ENCODE assay signal across 12 cellular contexts in genomic region chr2:54671875-54672586, GRCh38. TPM values are rescaled to one million over a fixed set of nuclear protein-coding genes. Genes with fewer than 3 reads are reported as not detected.
DNase-seq lines count a peak whose midpoint lies in the region; ATAC-seq and TF ChIP-seq lines count a peak whose summit lies in the region.
"Had no signal": no experiment of that assay in that cellular context is flagged by ENCODE, and none has a peak within 500 bp of the region (broad histone marks: within the 10 kb centered on the region; RNA-seq: fewer than 3 reads in every experiment).

No MANE protein-coding gene starts in this region.

- no peak for TF ChIP-seq CTCF in IMR-90 (conservative IDR thresholded peaks at IDR 0.05; ENCODE audit: low read depth, low read length)
- TF ChIP-seq CTCF in breast epithelium (IDR thresholded peaks at IDR 0.05), result no peak
- TF ChIP-seq CTCF in right lobe of liver (IDR thresholded peaks at IDR 0.05), result no peak
- no peak for TF ChIP-seq CTCF in thyroid gland (IDR thresholded peaks at IDR 0.05)

- H4K91ac ChIP-seq in IMR-90 (ENCODE audit: insufficient read depth, low read depth, low read length), result peak overlapping the region; percentile 36; the same call in 1 of the 2 replicates

- H4K8ac ChIP-seq in IMR-90 (ENCODE audit: low read depth in 2 of 2, low read length in 2 of 2), result 0 out of 4 replicates have a peak overlapping the region, but pooled peaks of 1 of the 2 experiments have one; percentile 30

- no peak for TF ChIP-seq RAD21 in IMR-90 (IDR thresholded peaks at IDR 0.05; ENCODE audit: low read length)

- peaks cover 19 to 41% (median 19%) of the 10 kb centered on the region in 3 donors for H3K36me3 Mint-ChIP-seq in CD8-positive, alpha-beta memory T cell

- H3K4ac ChIP-seq in IMR-90 (ENCODE audit: low read depth, low read length), result peak overlapping the region; percentile 53; the same call in 1 of the 2 replicates

- ATAC-seq in IMR-90 (ENCODE audit: low read depth) (peak; percentile 66), right lobe of liver (no peak), HG03521 (IDR thresholded peaks at IDR 0.05; ENCODE audit: unreplicated experiment) (no peak), GM19035 (IDR thresholded peaks at IDR 0.05; ENCODE audit: unreplicated experiment) (no peak)
- ATAC-seq: stimulated activated effector memory CD8-positive, alpha-beta T cell treated with anti-CD3 and anti-CD28 coated beads, Interleukin-12 subunit alpha, Interleukin-12 subunit beta, amount 100 ng/mL, for 72 hours had no signal

- H3K14ac ChIP-seq in IMR-90 (replicated peaks; ENCODE audit: low read depth, low read length), result no peak overlapping the region

- H3K36me3 ChIP-seq in IMR-90 (ENCODE audit: control insufficient read depth, insufficient read depth, low read length) (peaks cover 14% of the 10 kb centered on the region), breast epithelium (no peaks in the 10 kb centered on the region), right lobe of liver (peaks cover 0 to 11% (median 3%) of the 10 kb centered on the region in 4 donors), thyroid gland (peaks cover 8 to 17% of the 10 kb centered on the region in 2 donors)
- peaks cover 12% of the 10 kb centered on the region for H3K36me3 ChIP-seq in CD8-positive, alpha-beta memory T cell (ENCODE audit: insufficient read depth, low read length)

- H3K4me3 Mint-ChIP-seq in CD8-positive, alpha-beta memory T cell, result no peak overlapping the region
- H3K4me3 Mint-ChIP-seq: activated T-cell treated with anti-CD3 and anti-CD28 coated beads, Interleukin-2, amount 50 U/mL, for 24 hours; stimulated activated effector memory CD8-positive, alpha-beta T cell treated with anti-CD3 and anti-CD28 coated beads, Interleukin-12 subunit alpha, Interleukin-12 subunit beta, amount 100 ng/mL, for 72 hours had no signal

- POLR2A ChIA-PET in IMR-90 (lab: Charles Lee; ENCODE audit: unreplicated experiment), result no interaction called here
- POLR2A ChIA-PET in CD8-positive, alpha-beta memory T cell (lab: Charles Lee), result no interaction called here

- peak overlapping the region; percentile 81; the same call in 1 of the 2 replicates for H4K5ac ChIP-seq in IMR-90 (ENCODE audit: low read depth, low read length)

- H2AK9ac ChIP-seq in IMR-90 (replicated peaks; ENCODE audit: low read depth, low read length, poor library complexity), result no peak overlapping the region

- peak; percentile 82 for DNase-seq in IMR-90
- no peak for DNase-seq in breast epithelium (ENCODE audit: low spot score in 2 of 2)
- DNase-seq in right lobe of liver, result no peak
- no peak for DNase-seq in thyroid gland
- no peak for DNase-seq in CD8-positive, alpha-beta memory T cell
- DNase-seq: activated T-cell treated with anti-CD3 and anti-CD28 coated beads, Interleukin-2, amount 50 U/mL, for 24 hours; NCI-H2227 treated with DMSO at 0.1 percent for 48 hours; stimulated activated CD4-positive, alpha-beta T cell treated with anti-CD3 and anti-CD28 coated beads, Interleukin-4, amount 100 ng/mL, for 24 hours had no signal

- H2AFZ ChIP-seq in IMR-90 (replicated peaks; ENCODE audit: low read length, poor library complexity), result no peak overlapping the region

- TF ChIP-seq POLR2A in IMR-90 (IDR thresholded peaks at IDR 0.05; ENCODE audit: low read depth, low read length) (no peak), breast epithelium (IDR thresholded peaks at IDR 0.05) (no peak), right lobe of liver (IDR thresholded peaks at IDR 0.05) (no peak), thyroid gland (IDR thresholded peaks at IDR 0.05) (no peak)

- H3K27me3 ChIP-seq in IMR-90 (ENCODE audit: control insufficient read depth, insufficient read depth, low read length) (no peaks in the 10 kb centered on the region), breast epithelium (no peaks in the 10 kb centered on the region), right lobe of liver (no peaks in the 10 kb centered on the region), thyroid gland (no peaks in the 10 kb centered on the region)
- no peaks in the 10 kb centered on the region for H3K27me3 ChIP-seq in CD8-positive, alpha-beta memory T cell (ENCODE audit: insufficient read depth, low read length, poor library complexity, severe bottlenecking)

- no peak overlapping the region for H3K9ac ChIP-seq in IMR-90 (ENCODE audit: low read depth, low read length)

- H3K79me1 ChIP-seq in IMR-90 (ENCODE audit: low read depth in 1 of 2, low read length in 2 of 2), result peaks cover 7 to 28% of the 10 kb centered on the region in 2 experiments; a peak in 3 of 4 replicates

- H3K4me1 ChIP-seq in IMR-90 (ENCODE audit: control insufficient read depth, insufficient read depth, low read length), result peaks cover 19% of the 10 kb centered on the region
- peaks cover 4 to 27% of the 10 kb centered on the region in 2 donors for H3K4me1 ChIP-seq in breast epithelium
- peaks cover 0 to 40% (median 22%) of the 10 kb centered on the region in 4 donors for H3K4me1 ChIP-seq in right lobe of liver
- H3K4me1 ChIP-seq in thyroid gland, result peaks cover 58 to 72% of the 10 kb centered on the region in 2 donors
- no peaks in the 10 kb centered on the region for H3K4me1 ChIP-seq in CD8-positive, alpha-beta memory T cell (ENCODE audit: insufficient read depth, low read length)

- 0 out of 2 replicates have a peak overlapping the region, but pooled peaks have one; percentile 20 for H2AK5ac ChIP-seq in IMR-90 (ENCODE audit: low read depth, low read length)

- H3K27ac ChIP-seq in IMR-90 (ENCODE audit: insufficient read depth, low read length) (peak overlapping the region; percentile 72; the same call in 1 of the 2 replicates), breast epithelium (peak overlapping the region; percentile 92 to 93), right lobe of liver (peak overlapping the region in 2 of 3 donors; percentile 13 to 19), thyroid gland (peak overlapping the region; percentile 80 to 97 (median 94))
- no peak overlapping the region for H3K27ac ChIP-seq in CD8-positive, alpha-beta memory T cell (ENCODE audit: low read depth, low read length)
- H3K27ac ChIP-seq: HL-60 had no signal

- peak overlapping the region; percentile 77; the same call in 1 of the 2 replicates for H3K18ac ChIP-seq in IMR-90 (ENCODE audit: low read depth, low read length)

- peaks cover 1 to 18% (median 6%) of the 10 kb centered on the region in 3 donors for H3K4me1 Mint-ChIP-seq in CD8-positive, alpha-beta memory T cell

- dilution Hi-C loops in IMR-90 (cut with HindIII; ENCODE audit: low sequenced_read_pairs, unreplicated experiment), result no loop called here

- no peak overlapping the region for H3K4me3 ChIP-seq in IMR-90 (ENCODE audit: insufficient read depth, low read depth, low read length)
- no peak overlapping the region for H3K4me3 ChIP-seq in breast epithelium
- H3K4me3 ChIP-seq in right lobe of liver, result no peak overlapping the region
- no peak overlapping the region for H3K4me3 ChIP-seq in thyroid gland (replicated peaks in 1 of 3)
- no peak overlapping the region for H3K4me3 ChIP-seq in CD8-positive, alpha-beta memory T cell (ENCODE audit: low read length)

- no CpG with 5 or more reads among the region's 4 CpGs for WGBS in IMR-90 (ENCODE audit: extremely low coverage in 2 of 2, insufficient read length in 1 of 2), 2 experiments
- 74% methylated on average over 4 of the region's 4 CpGs for whole genome bisulfite sequencing in right lobe of liver (ENCODE audit: insufficient coverage, low coverage, low lambda C conversion rate, missing lambda C conversion rate)
- WGBS in thyroid gland, 2 donors, result 93 to 94% methylated on average over 4 of the region's 4 CpGs

- H2BK5ac ChIP-seq in IMR-90 (ENCODE audit: low read depth, low read length, poor library complexity, severe bottlenecking), result peak overlapping the region; percentile 87

- H2BK20ac ChIP-seq in IMR-90 (ENCODE audit: low read depth, low read length), result peak overlapping the region; percentile 42; the same call in 1 of the 2 replicates

- no TSS peak for BruUV-seq in IMR-90 (replicated peaks; lab: Mats Ljungman, UMichigan)

- peak overlapping the region; percentile 5; the same call in 1 of the 2 replicates for H3K4me2 ChIP-seq in IMR-90 (ENCODE audit: low read depth, low read length)

- H3K27me3 Mint-ChIP-seq in CD8-positive, alpha-beta memory T cell, result peaks cover 0 to 1% of the 10 kb centered on the region in 2 donors

- no peak overlapping the region for H3K56ac ChIP-seq in IMR-90 (ENCODE audit: extremely low read depth, insufficient read depth, low read length)

- H2BK120ac ChIP-seq in IMR-90 (ENCODE audit: low read depth, low read length), result no peak overlapping the region

- H2BK15ac ChIP-seq in IMR-90 (ENCODE audit: low read depth, low read length), result no peak overlapping the region; the same call in 2 of the 3 replicates

- H3K9me3 ChIP-seq in IMR-90 (ENCODE audit: control insufficient read depth, insufficient read depth, low read length) (no peaks in the 10 kb centered on the region), breast epithelium (no peaks in the 10 kb centered on the region), right lobe of liver (no peaks in the 10 kb centered on the region), thyroid gland (no peaks in the 10 kb centered on the region)
- H3K9me3 ChIP-seq in CD8-positive, alpha-beta memory T cell (ENCODE audit: low read length), result no peaks in the 10 kb centered on the region

- peaks cover 5% of the 10 kb centered on the region; the same call in 1 of the 2 replicates for H4K20me1 ChIP-seq in IMR-90 (ENCODE audit: insufficient read depth, low read length)

- H3K9me1 ChIP-seq in IMR-90 (ENCODE audit: insufficient read depth, low read length), result peaks cover 14% of the 10 kb centered on the region

- in situ Hi-C loops in IMR-90 (cut with MboI; ENCODE audit: low sequenced_read_pairs), result no loop called here

- no peak overlapping the region for H3K27ac Mint-ChIP-seq in CD8-positive, alpha-beta memory T cell
- H3K27ac Mint-ChIP-seq: activated T-cell treated with anti-CD3 and anti-CD28 coated beads, Interleukin-2, amount 50 U/mL, for 24 hours; stimulated activated effector memory CD8-positive, alpha-beta T cell treated with anti-CD3 and anti-CD28 coated beads, Interleukin-12 subunit alpha, Interleukin-12 subunit beta, amount 100 ng/mL, for 72 hours had no signal

- H3K23ac ChIP-seq in IMR-90 (ENCODE audit: low read depth, low read length), result 0 out of 2 replicates have a peak overlapping the region, but pooled peaks have one; percentile 23

- no peaks in the 10 kb centered on the region for H3K9me3 Mint-ChIP-seq in CD8-positive, alpha-beta memory T cell
- H3K9me3 Mint-ChIP-seq: activated T-cell treated with anti-CD3 and anti-CD28 coated beads, Interleukin-2, amount 50 U/mL, for 24 hours; stimulated activated effector memory CD8-positive, alpha-beta T cell treated with anti-CD3 and anti-CD28 coated beads, Interleukin-12 subunit alpha, Interleukin-12 subunit beta, amount 100 ng/mL, for 72 hours had no signal

- intact Hi-C loops in IMR-90 (cut with micrococcal nuclease), result no loop called here
- intact Hi-C loops in breast epithelium (cut with DNase I; ENCODE audit: low total_unique reads), result no loop called here
- intact Hi-C loops in right lobe of liver (cut with DNase I), result no loop called here
- intact Hi-C loops in thyroid gland (cut with DNase I), result no loop called here

- CTCF ChIA-PET in IMR-90 (lab: Yijun Ruan, JAX), result interaction anchor here (0.5 to 0.7 kb wide), 3 partner anchors 22 to 140 kb away, joined by 4 to 8 read pairs (median 4); no protein-coding TSS in a partner anchor
- CTCF ChIA-PET in CD8-positive, alpha-beta memory T cell (lab: Charles Lee), result no interaction called here

RNA-seq across cellular contexts. Expression of gene EML6, which starts 51.4 kb away (rescaled TPM):
- total RNA-seq in IMR-90 (2012; rRNA removed), result 0.18 and 0.28 TPM in 2 replicates
- polyA plus RNA-seq in IMR-90 (2012; rRNA removed), result 0.14 and 0.19 TPM in 2 replicates
- polyA plus RNA-seq in IMR-90 (2012; cell fraction: cytosol; rRNA removed), result 0.02 and 0.05 TPM in 2 replicates
- polyA plus RNA-seq in IMR-90 (2012; cell fraction: nucleus; rRNA removed; ENCODE audit: low replicate concordance), result 0.24 and 0.56 TPM in 2 replicates
- total RNA-seq in breast epithelium, result 1 to 10 TPM; 1.9 to 5.9 (median 2.3) TPM
- total RNA-seq in right lobe of liver, result 1 to 10 TPM in 4 of 6 experiments, under 1 TPM in 2; 0.82 to 2.5 (median 1.5) TPM
- 10 to 100 TPM in 3 of 4 donors, 1 to 10 TPM in 1; 5.6 to 24.8 (median 20.3) TPM for total RNA-seq in thyroid gland
- 1 to 10 TPM; 1.3 to 2.3 TPM for total RNA-seq in CD8-positive, alpha-beta memory T cell
- 0.05 TPM for polyA plus RNA-seq in CD8-positive, alpha-beta memory T cell
